In genomic region chr4:99947190-99947578, GRCh38 we compare ENCODE assay signal across 8 cellular contexts. TPM values are rescaled to one million over a fixed set of nuclear protein-coding genes. Genes with fewer than 3 reads are reported as not detected.
DNase-seq lines count a peak whose midpoint lies in the region; ATAC-seq and TF ChIP-seq lines count a peak whose summit lies in the region.

No MANE protein-coding gene starts in this region.

- BruUV-seq in HCT116 (replicated peaks; lab: Mats Ljungman, UMichigan) = no TSS peak

- H3K27ac ChIP-seq in HCT116 (ENCODE audit: low read depth, low read length) (peak overlapping the region; percentile 94), right cardiac atrium (ENCODE audit: low read length) (peak overlapping the region; percentile 95), smooth muscle cell (ENCODE audit: low read depth) (peak overlapping the region; percentile 85)

- POLR2A ChIA-PET in HCT116 (lab: Charles Lee) (interaction anchor here (1.5 to 1.6 kb wide), 2 partner anchors 51 to 223 kb away, joined by 3 read pairs; no protein-coding TSS in a partner anchor), WTC11 (lab: Charles Lee) (interaction anchor here (2.0 kb wide), 1 partner anchor 53 kb away, joined by 10 read pairs; the partner anchor contains the start of gene LAMTOR3)

- intact Hi-C loops in HCT116 (cut with micrococcal nuclease) (loop anchor here (5.0 kb wide), 2 partner anchors 55 to 135 kb away; partner anchors contain the start of gene LAMTOR3), right cardiac atrium (cut with DNase I) (loop anchor here (5.0 to 10.0 kb wide), 5 partner anchors 52 to 385 kb away; partner anchors contain the start of genes LAMTOR3 (in 4 of the 4) and TRMT10A (in 3 of the 4))

- no peaks in the 10 kb centered on the region for H3K9me2 ChIP-seq in HCT116 (ENCODE audit: insufficient read depth)

- no peaks in the 10 kb centered on the region for H3K27me3 ChIP-seq in HCT116 (ENCODE audit: insufficient read depth, low read length)
- H3K27me3 ChIP-seq in right cardiac atrium (ENCODE audit: control insufficient read depth, insufficient read depth) = no peaks in the 10 kb centered on the region
- H3K27me3 ChIP-seq in smooth muscle cell (ENCODE audit: low read depth) = no peaks in the 10 kb centered on the region

- DNase-seq in HCT116 (ENCODE audit: low read depth, low spot score) = no peak
- no peak for DNase-seq in WTC11 (ENCODE audit: low spot score)
- no peak for DNase-seq in right cardiac atrium
- no peak for DNase-seq in smooth muscle cell (lab: John Stamatoyannopoulos, UW; ENCODE audit: unreplicated experiment)
- DNase-seq in NCI-H774 (lab: John Stamatoyannopoulos, UW) = no peak
- no peak for DNase-seq in NCI-H1417 (lab: John Stamatoyannopoulos, UW)
- no peak for DNase-seq in NCI-H2107 treated with DMSO at 0.1 percent for 48 hours (lab: John Stamatoyannopoulos, UW; ENCODE audit: unreplicated experiment)

- TF ChIP-seq RAD21 in HCT116 (IDR thresholded peaks at IDR 0.05; ENCODE audit: low read depth) = no peak

- peak; percentile 46 for TF ChIP-seq POLR2A in HCT116 (IDR thresholded peaks at IDR 0.05; ENCODE audit: borderline replicate concordance, extremely low read depth, insufficient read depth, insufficient read length)

- peaks cover 3% of the 10 kb centered on the region; the same call in 1 of the 2 replicates for H3K36me3 Mint-ChIP-seq in WTC11

- no peak overlapping the region for H3K4me3 Mint-ChIP-seq in WTC11

- H3K4me1 Mint-ChIP-seq in WTC11 = peaks cover 26% of the 10 kb centered on the region

- H3K4me2 ChIP-seq in HCT116 (ENCODE audit: low read length) = peak overlapping the region; percentile 88
- H3K4me2 ChIP-seq in smooth muscle cell = peak overlapping the region; percentile 93

- TF ChIP-seq CTCF in HCT116 (IDR thresholded peaks at IDR 0.05 in 2 of 3, conservative IDR thresholded peaks at IDR 0.05 in 1 of 3; ENCODE audit: borderline replicate concordance in 1 of 3, insufficient read depth in 1 of 3, low read depth in 2 of 3, low read length in 2 of 3) (no peak), WTC11 (IDR thresholded peaks at IDR 0.05) (no peak), smooth muscle cell (IDR thresholded peaks at IDR 0.05; ENCODE audit: borderline replicate concordance, insufficient read depth, poor library complexity, severe bottlenecking) (no peak)

- peak overlapping the region; percentile 98 for H3K27ac Mint-ChIP-seq in WTC11

- H3K4me1 ChIP-seq in HCT116 (ENCODE audit: control insufficient read depth in 1 of 2, insufficient read depth in 2 of 2, low read length in 2 of 2) (peaks cover 16 to 39% of the 10 kb centered on the region in 2 experiments; a peak in 3 of 4 replicates), right cardiac atrium (ENCODE audit: control insufficient read depth, insufficient read depth, low read length) (peaks cover 1% of the 10 kb centered on the region), smooth muscle cell (ENCODE audit: low read depth) (peaks cover 32% of the 10 kb centered on the region)

- ATAC-seq in HCT116 (no peak), WTC11 (no peak), right cardiac atrium (no peak), GM21390 (IDR thresholded peaks at IDR 0.05; ENCODE audit: unreplicated experiment) (no peak)

- H3F3A ChIP-seq in smooth muscle cell (ENCODE audit: low read depth) = peaks cover 21% of the 10 kb centered on the region

- RAD21 ChIA-PET in HCT116 (lab: Charles Lee; ENCODE audit: low non-redundant PET in 1 of 2, low total read pairs in 2 of 2, uncharacterized antibody in 2 of 2, unreplicated experiment in 2 of 2) = no interaction called here

- no peaks in the 10 kb centered on the region for H3K27me3 Mint-ChIP-seq in WTC11 (ENCODE audit: low read depth)

- H3K79me2 ChIP-seq in HCT116 (ENCODE audit: insufficient read depth, low read length) = peaks cover 70% of the 10 kb centered on the region
- H3K79me2 ChIP-seq in smooth muscle cell (ENCODE audit: low read depth) = peaks cover 55% of the 10 kb centered on the region

- H4K20me1 ChIP-seq in HCT116 (ENCODE audit: insufficient read depth) (peaks cover 8% of the 10 kb centered on the region; the same call in 1 of the 2 replicates), smooth muscle cell (ENCODE audit: low read depth) (peaks cover 37% of the 10 kb centered on the region)

- H3K9ac ChIP-seq in HCT116 (ENCODE audit: low read length) (peak overlapping the region; percentile 86), smooth muscle cell (ENCODE audit: low read depth) (peak overlapping the region; percentile 87)

- H3K9me3 Mint-ChIP-seq in WTC11 = no peaks in the 10 kb centered on the region

- 21% methylated on average over 8 of the region's 8 CpGs for WGBS in right cardiac atrium
- WGBS in smooth muscle cell (ENCODE audit: low lambda C conversion rate) = 10% methylated on average over 8 of the region's 8 CpGs

- H3K36me3 ChIP-seq in HCT116 (ENCODE audit: control insufficient read depth in 1 of 2, insufficient read depth in 2 of 2, low read length in 2 of 2) = peaks cover 8 to 12% of the 10 kb centered on the region in 2 experiments; a peak in 3 of 4 replicates
- H3K36me3 ChIP-seq in smooth muscle cell (ENCODE audit: low read depth) = no peaks in the 10 kb centered on the region

- H3K9me3 ChIP-seq in HCT116 (ENCODE audit: control insufficient read depth in 1 of 2, insufficient read depth in 1 of 2, low read depth in 1 of 2, low read length in 2 of 2) = no peaks in the 10 kb centered on the region
- H3K9me3 ChIP-seq in right cardiac atrium (ENCODE audit: control insufficient read depth, low read length) = no peaks in the 10 kb centered on the region
- H3K9me3 ChIP-seq in smooth muscle cell (replicated peaks; ENCODE audit: low read depth) = no peaks in the 10 kb centered on the region

- H2AFZ ChIP-seq in HCT116 (ENCODE audit: low read depth, low read length, poor library complexity, severe bottlenecking) = no peak overlapping the region
- H2AFZ ChIP-seq in smooth muscle cell (ENCODE audit: low read depth) = no peak overlapping the region

- CTCF ChIA-PET in HCT116 (lab: Charles Lee) (interaction anchor here (1.5 kb wide), 1 partner anchor 53 kb away, joined by 3 read pairs; the partner anchor contains the start of gene LAMTOR3), WTC11 (lab: Charles Lee) (no interaction called here)

- H3K4me3 ChIP-seq in HCT116 (replicated peaks in 1 of 2; ENCODE audit: low read depth in 1 of 2, low read length in 2 of 2) (peak overlapping the region; percentile 85 to 86), right cardiac atrium (ENCODE audit: low read length) (peak overlapping the region; percentile 93), smooth muscle cell (peak overlapping the region; percentile 90)

TF ChIP-seq in HCT116, 20 proteins besides CTCF, POLR2A, EP300 and RAD21 (continues in another document):
- TF ChIP-seq EGR1 (IDR thresholded peaks at IDR 0.05; ENCODE audit: low read depth) = no peak
- TF ChIP-seq TCF7L2 (IDR thresholded peaks at IDR 0.05; ENCODE audit: borderline replicate concordance, extremely low read depth, insufficient read depth, insufficient read length) = no peak
- TF ChIP-seq ZFX (IDR thresholded peaks at IDR 0.05) = no peak
- TF ChIP-seq YY1 (IDR thresholded peaks at IDR 0.05; ENCODE audit: extremely low read depth, insufficient replicate concordance, low read depth, low read length) = no peak
- TF ChIP-seq SIN3A (IDR thresholded peaks at IDR 0.05; ENCODE audit: low read depth) = no peak

TF ChIP-seq in WTC11, 78 proteins besides CTCF, POLR2A, EP300 and RAD21 (continues in another document):
- 0 out of 2 replicates have a peak, but pooled peaks have one; percentile 9 for TF ChIP-seq IRF2 (CRISPR knock-in tag; IDR thresholded peaks at IDR 0.05; ENCODE audit: borderline replicate concordance, low read depth)
- TF ChIP-seq ETV6 (CRISPR knock-in tag; IDR thresholded peaks at IDR 0.05) = 0 out of 2 replicates have a peak, but pooled peaks have one; percentile 2
- no peak for TF ChIP-seq NFATC4 (CRISPR knock-in tag; IDR thresholded peaks at IDR 0.05)
- TF ChIP-seq, protein P1, sequence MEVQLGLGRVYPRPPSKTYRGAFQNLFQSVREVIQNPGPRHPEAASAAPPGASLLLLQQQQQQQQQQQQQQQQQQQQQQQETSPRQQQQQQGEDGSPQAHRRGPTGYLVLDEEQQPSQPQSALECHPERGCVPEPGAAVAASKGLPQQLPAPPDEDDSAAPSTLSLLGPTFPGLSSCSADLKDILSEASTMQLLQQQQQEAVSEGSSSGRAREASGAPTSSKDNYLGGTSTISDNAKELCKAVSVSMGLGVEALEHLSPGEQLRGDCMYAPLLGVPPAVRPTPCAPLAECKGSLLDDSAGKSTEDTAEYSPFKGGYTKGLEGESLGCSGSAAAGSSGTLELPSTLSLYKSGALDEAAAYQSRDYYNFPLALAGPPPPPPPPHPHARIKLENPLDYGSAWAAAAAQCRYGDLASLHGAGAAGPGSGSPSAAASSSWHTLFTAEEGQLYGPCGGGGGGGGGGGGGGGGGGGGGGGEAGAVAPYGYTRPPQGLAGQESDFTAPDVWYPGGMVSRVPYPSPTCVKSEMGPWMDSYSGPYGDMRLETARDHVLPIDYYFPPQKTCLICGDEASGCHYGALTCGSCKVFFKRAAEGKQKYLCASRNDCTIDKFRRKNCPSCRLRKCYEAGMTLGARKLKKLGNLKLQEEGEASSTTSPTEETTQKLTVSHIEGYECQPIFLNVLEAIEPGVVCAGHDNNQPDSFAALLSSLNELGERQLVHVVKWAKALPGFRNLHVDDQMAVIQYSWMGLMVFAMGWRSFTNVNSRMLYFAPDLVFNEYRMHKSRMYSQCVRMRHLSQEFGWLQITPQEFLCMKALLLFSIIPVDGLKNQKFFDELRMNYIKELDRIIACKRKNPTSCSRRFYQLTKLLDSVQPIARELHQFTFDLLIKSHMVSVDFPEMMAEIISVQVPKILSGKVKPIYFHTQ (CRISPR knock-in tag; IDR thresholded peaks at IDR 0.05) = no peak; the same call in 1 of the 2 replicates
- TF ChIP-seq JAZF1 (CRISPR knock-in tag; IDR thresholded peaks at IDR 0.05) = no peak
- 0 out of 2 replicates have a peak, but pooled peaks have one; percentile 87 for TF ChIP-seq EMX1 (CRISPR knock-in tag; IDR thresholded peaks at IDR 0.05)

RNA-seq across cellular contexts. Expression of gene DNAJB14, which starts 0.8 kb away (rescaled TPM):
- total RNA-seq in HCT116 (2021; ENCODE audit: unreplicated experiment) = 52.5 TPM
- 22.9 and 29.0 TPM in 2 replicates for polyA plus RNA-seq in HCT116 (2012)
- total RNA-seq in WTC11 (2021) = 35.5 to 40.4 TPM (median 39.9 TPM) in 3 replicates
- total RNA-seq in right cardiac atrium = 10 to 100 TPM; 25.3 to 29.0 (median 27.4) TPM
- polyA plus RNA-seq in right cardiac atrium = 6.5 TPM
- total RNA-seq in smooth muscle cell = 62.7 and 87.2 TPM in 2 replicates
- polyA plus RNA-seq in smooth muscle cell = 18.8 and 29.8 TPM in 2 replicates

RNA-seq across cellular contexts. Expression of gene H2AZ1, which starts 2.9 kb away (rescaled TPM):
- 839 TPM for total RNA-seq in HCT116 (2021; ENCODE audit: unreplicated experiment)
- 866 and 1,089 TPM in 2 replicates for polyA plus RNA-seq in HCT116 (2012)
- 657 to 684 TPM (median 668 TPM) in 3 replicates for total RNA-seq in WTC11 (2021)
- total RNA-seq in right cardiac atrium = 10 to 100 TPM; 76.0 to 96.2 (median 84.9) TPM
- polyA plus RNA-seq in right cardiac atrium = 134 TPM
- 469 and 497 TPM in 2 replicates for total RNA-seq in smooth muscle cell
- polyA plus RNA-seq in smooth muscle cell = 531 and 534 TPM in 2 replicates

RNA-seq across cellular contexts. Expression of gene LAMTOR3, which starts 53.0 kb away (rescaled TPM):
- total RNA-seq in HCT116 (2021; ENCODE audit: unreplicated experiment) (21.0 TPM), WTC11 (2021) (21.2 to 25.5 TPM (median 24.4 TPM) in 3 replicates), right cardiac atrium (10 to 100 TPM; 24.9 to 38.3 (median 32.4) TPM), smooth muscle cell (95.2 and 112 TPM in 2 replicates)
- polyA plus RNA-seq in HCT116 (2012) = 6.0 and 8.5 TPM in 2 replicates
- polyA plus RNA-seq in right cardiac atrium (46.7 TPM), smooth muscle cell (58.3 and 68.9 TPM in 2 replicates)
